9 cellular contexts compared by ENCODE assay signal in genomic region chr19:47848871-47849473, GRCh38. TPM values are rescaled to one million over a fixed set of nuclear protein-coding genes. Genes with fewer than 3 reads are reported as not detected.
DNase-seq lines count a peak whose midpoint lies in the region; ATAC-seq and TF ChIP-seq lines count a peak whose summit lies in the region.
"Had no signal": no experiment of that assay in that cellular context is flagged by ENCODE, and none has a peak within 500 bp of the region (broad histone marks: within the 10 kb centered on the region; RNA-seq: fewer than 3 reads in every experiment).

No MANE protein-coding gene starts in this region.

- POLR2A ChIA-PET in activated CD4-positive, alpha-beta memory T cell treated with anti-CD3 and anti-CD28 coated beads, Interleukin-2, amount 10 ng/mL, durations not matched to agents 7 days and 5 days (lab: Charles Lee) = no interaction called here

- intact Hi-C loops in cardiac septum (cut with DNase I) = no loop called here
- intact Hi-C loops in Right ventricle myocardium superior (cut with DNase I) = no loop called here
- intact Hi-C loops in left ventricle myocardium superior (cut with micrococcal nuclease) = no loop called here
- intact Hi-C loops in transverse colon (cut with DNase I; ENCODE audit: low total_unique reads) = no loop called here

- no peak for TF ChIP-seq EP300 in transverse colon (IDR thresholded peaks at IDR 0.05; ENCODE audit: low read depth)

- 11 to 12% methylated on average over 11 to 22 of the region's 22 CpGs for WGBS in transverse colon (ENCODE audit: low coverage in 1 of 2), 2 donors

- no peak overlapping the region for H3K4me3 Mint-ChIP-seq in activated CD4-positive, alpha-beta memory T cell treated with anti-CD3 and anti-CD28 coated beads, Interleukin-2, amount 10 ng/mL, durations not matched to agents 7 days and 5 days

- in situ Hi-C loops in transverse colon (cut with MboI; ENCODE audit: low pct_ligation_motif_present in 1 of 4, low pct_unique_long_range_greater_than_20kb in 1 of 4, low sequenced_read_pairs in 3 of 4) = loop anchor here in 1 of 4 donors (25.0 kb wide), 1 partner anchor 163 kb away; no protein-coding TSS in a partner anchor

- H3K27ac ChIP-seq in transverse colon = no peak overlapping the region

- H3K36me3 ChIP-seq in transverse colon = no peaks in the 10 kb centered on the region

- ATAC-seq in Right ventricle myocardium superior (ENCODE audit: poor library complexity) (no peak), left ventricle myocardium superior (no peak), GM18511 (IDR thresholded peaks at IDR 0.05; ENCODE audit: unreplicated experiment) (no peak), HG03469 (IDR thresholded peaks at IDR 0.05; ENCODE audit: unreplicated experiment) (no peak), HG03135 (IDR thresholded peaks at IDR 0.05; ENCODE audit: unreplicated experiment) (no peak)
- ATAC-seq: activated naive CD4-positive, alpha-beta T cell treated with anti-CD3 and anti-CD28 coated beads, Interleukin-2, amount 50 U/mL, for 72 hours had no signal

- no peaks in the 10 kb centered on the region for H3K36me3 Mint-ChIP-seq in activated CD4-positive, alpha-beta memory T cell treated with anti-CD3 and anti-CD28 coated beads, Interleukin-2, amount 10 ng/mL, durations not matched to agents 7 days and 5 days (ENCODE audit: low read depth)
- H3K36me3 Mint-ChIP-seq: activated naive CD4-positive, alpha-beta T cell treated with anti-CD3 and anti-CD28 coated beads, Interleukin-2, amount 50 U/mL, for 72 hours had no signal

- CTCF ChIA-PET in activated CD4-positive, alpha-beta memory T cell treated with anti-CD3 and anti-CD28 coated beads, Interleukin-2, amount 10 ng/mL, durations not matched to agents 7 days and 5 days (lab: Charles Lee) = interaction anchor here (0.9 kb wide), 1 partner anchor 20 kb away, joined by 3 read pairs; no protein-coding TSS in a partner anchor

- DNase-seq in cardiac septum (ENCODE audit: low spot score) (peak; percentile 54), Right ventricle myocardium superior (no peak), left ventricle myocardium superior (peak; percentile 38), transverse colon (no peak)
- peak; percentile 43 for DNase-seq in activated CD4-positive, alpha-beta memory T cell treated with anti-CD3 and anti-CD28 coated beads, Interleukin-2, amount 10 ng/mL, durations not matched to agents 7 days and 5 days

- no peak overlapping the region for H3K27ac Mint-ChIP-seq in activated CD4-positive, alpha-beta memory T cell treated with anti-CD3 and anti-CD28 coated beads, Interleukin-2, amount 10 ng/mL, durations not matched to agents 7 days and 5 days
- H3K27ac Mint-ChIP-seq: activated naive CD4-positive, alpha-beta T cell treated with anti-CD3 and anti-CD28 coated beads, Interleukin-2, amount 50 U/mL, for 72 hours had no signal

- H3K9me3 Mint-ChIP-seq in activated CD4-positive, alpha-beta memory T cell treated with anti-CD3 and anti-CD28 coated beads, Interleukin-2, amount 10 ng/mL, durations not matched to agents 7 days and 5 days = no peaks in the 10 kb centered on the region
- H3K9me3 Mint-ChIP-seq: activated naive CD4-positive, alpha-beta T cell treated with anti-CD3 and anti-CD28 coated beads, Interleukin-2, amount 50 U/mL, for 72 hours had no signal

- H3K27me3 Mint-ChIP-seq in activated CD4-positive, alpha-beta memory T cell treated with anti-CD3 and anti-CD28 coated beads, Interleukin-2, amount 10 ng/mL, durations not matched to agents 7 days and 5 days = peaks cover 32% of the 10 kb centered on the region

- no peak for TF ChIP-seq POLR2A in transverse colon (IDR thresholded peaks at IDR 0.05)

- H3K4me1 ChIP-seq in transverse colon = peaks cover 0 to 3% (median 0%) of the 10 kb centered on the region in 4 donors

- TF ChIP-seq CTCF in transverse colon (IDR thresholded peaks at IDR 0.05) = peak in 3 of 5 experiments; percentile 9 to 25 (median 21)

- peaks cover 4% of the 10 kb centered on the region for H3K4me1 Mint-ChIP-seq in activated CD4-positive, alpha-beta memory T cell treated with anti-CD3 and anti-CD28 coated beads, Interleukin-2, amount 10 ng/mL, durations not matched to agents 7 days and 5 days

- H3K4me3 ChIP-seq in transverse colon = no peak overlapping the region

- H3K27me3 ChIP-seq in transverse colon = peaks cover 57% of the 10 kb centered on the region

- no peaks in the 10 kb centered on the region for H3K9me3 ChIP-seq in transverse colon

RNA-seq across cellular contexts. Expression of gene TPRX2, which starts 10.1 kb away (rescaled TPM):
- total RNA-seq in cardiac septum (not detected), Right ventricle myocardium superior (not detected), left ventricle myocardium superior (not detected), transverse colon (not detected)
- total RNA-seq in activated CD4-positive, alpha-beta memory T cell treated with anti-CD3 and anti-CD28 coated beads, Interleukin-2, amount 10 ng/mL, durations not matched to agents 7 days and 5 days = not detected
- total RNA-seq: activated naive CD4-positive, alpha-beta T cell treated with anti-CD3 and anti-CD28 coated beads, Interleukin-2, amount 50 U/mL, for 72 hours had no signal

RNA-seq across cellular contexts. Expression of gene CRX, which starts 27.2 kb away (rescaled TPM):
- total RNA-seq in cardiac septum (not detected), Right ventricle myocardium superior (not detected), left ventricle myocardium superior (not detected), transverse colon (not detected)
- total RNA-seq in activated CD4-positive, alpha-beta memory T cell treated with anti-CD3 and anti-CD28 coated beads, Interleukin-2, amount 10 ng/mL, durations not matched to agents 7 days and 5 days = not detected
- total RNA-seq: activated naive CD4-positive, alpha-beta T cell treated with anti-CD3 and anti-CD28 coated beads, Interleukin-2, amount 50 U/mL, for 72 hours had no signal

RNA-seq across cellular contexts. Expression of gene SULT2A1, which starts 37.1 kb away (rescaled TPM):
- not detected for total RNA-seq in cardiac septum
- total RNA-seq in Right ventricle myocardium superior = not detected
- not detected for total RNA-seq in activated CD4-positive, alpha-beta memory T cell treated with anti-CD3 and anti-CD28 coated beads, Interleukin-2, amount 10 ng/mL, durations not matched to agents 7 days and 5 days
- total RNA-seq in left ventricle myocardium superior = not detected
- under 1 TPM in 2 of 4 donors, not detected in 2; 0.32 to 0.96 TPM for total RNA-seq in transverse colon
- total RNA-seq: activated naive CD4-positive, alpha-beta T cell treated with anti-CD3 and anti-CD28 coated beads, Interleukin-2, amount 50 U/mL, for 72 hours had no signal

RNA-seq across cellular contexts. Expression of gene TPRX1, which starts 44.6 kb away (rescaled TPM):
- not detected for total RNA-seq in cardiac septum
- not detected for total RNA-seq in Right ventricle myocardium superior
- not detected for total RNA-seq in activated CD4-positive, alpha-beta memory T cell treated with anti-CD3 and anti-CD28 coated beads, Interleukin-2, amount 10 ng/mL, durations not matched to agents 7 days and 5 days
- not detected for total RNA-seq in left ventricle myocardium superior
- total RNA-seq in transverse colon = not detected
- total RNA-seq: activated naive CD4-positive, alpha-beta T cell treated with anti-CD3 and anti-CD28 coated beads, Interleukin-2, amount 50 U/mL, for 72 hours had no signal

Comparison
In these comparisons a context has a peak if more than half of its experiments do, and no peak if none do; other contexts are left out.
1. DNase-seq: peak in cardiac septum (single experiment), activated CD4-positive, alpha-beta memory T cell treated with anti-CD3 and anti-CD28 coated beads, Interleukin-2, amount 10 ng/mL, durations not matched to agents 7 days and 5 days (single experiment) and left ventricle myocardium superior (single experiment); none in Right ventricle myocardium superior (single experiment) and transverse colon (single experiment).